In genomic region chr6:151036211-151036721, GRCh38 we compare ENCODE assay signal across 8 cellular contexts.
DNase-seq lines count a peak whose midpoint lies in the region; FAIRE-seq and TF ChIP-seq lines count a peak whose summit lies in the region.
"Not testable (repeated sequence)": the region's sequence is repeated elsewhere in the genome, so short reads cannot be mapped to it uniquely, and the experiment has no call there.

No MANE protein-coding gene starts in this region.

- peak overlapping the region; percentile 72 for H3K27ac Mint-ChIP-seq in nephron progenitor cell

- not testable (repeated sequence) for H3K4me3 Mint-ChIP-seq in nephron progenitor cell

- peak overlapping the region; percentile 95 for H3K9ac ChIP-seq in endothelial cell of umbilical vein (replicated peaks; ENCODE audit: extremely low read depth, insufficient read depth, low read length)

- peak; percentile 77 for DNase-seq in AG10803 (ENCODE audit: low read depth)
- peak in 1 of 3 donors; percentile 65 for DNase-seq in Peyer's patch
- DNase-seq in amniotic epithelial cell (ENCODE audit: low read depth) = peak; percentile 88
- peak; percentile 96 for DNase-seq in endothelial cell of umbilical vein (ENCODE audit: low read depth, low spot score)
- DNase-seq in right atrium auricular region (ENCODE audit: low spot score); nephron progenitor cell: not testable (repeated sequence)
- peak; percentile 90 for DNase-seq in stromal cell of bone marrow (ENCODE audit: low read depth)

- not testable (repeated sequence) for H2AFZ ChIP-seq in endothelial cell of umbilical vein (ENCODE audit: low read depth, low read length)

- H3K9me3 Mint-ChIP-seq in nephron progenitor cell = not testable (repeated sequence)

- not testable (repeated sequence) for TF ChIP-seq CTCF in AG10803 (conservative IDR thresholded peaks at IDR 0.05; ENCODE audit: low read length); HEK293 (tag by site-specific recombination; IDR thresholded peaks at IDR 0.05); Peyer's patch (IDR thresholded peaks at IDR 0.05); endothelial cell of umbilical vein (IDR thresholded peaks at IDR 0.05; ENCODE audit: extremely low read depth in 1 of 2, insufficient read depth in 1 of 2, low read depth in 1 of 2, low read length in 2 of 2); right atrium auricular region (IDR thresholded peaks at IDR 0.05); nephron progenitor cell (IDR thresholded peaks at IDR 0.05)

- POLR2A ChIA-PET in HEK293 (lab: Yijun Ruan, JAX) = not testable (repeated sequence)
- POLR2A ChIA-PET in endothelial cell of umbilical vein (lab: Charles Lee) = interaction anchor here (0.6 kb wide), 1 partner anchor 136 kb away, joined by 6 read pairs; no protein-coding TSS in a partner anchor

- H3K4me3 ChIP-seq in AG10803 (ENCODE audit: low read length); HEK293 (ENCODE audit: low read depth, low read length); Peyer's patch; endothelial cell of umbilical vein (replicated peaks in 1 of 3; ENCODE audit: insufficient read depth in 1 of 3, low read depth in 1 of 3, low read length in 3 of 3); right atrium auricular region: not testable (repeated sequence)

- not testable (repeated sequence) for H3K27ac ChIP-seq in HEK293 (ENCODE audit: extremely low read depth, low read depth, low read length)
- H3K27ac ChIP-seq in Peyer's patch (peak overlapping the region in 3 of 4 donors; percentile 63 to 93 (median 85)), endothelial cell of umbilical vein (ENCODE audit: insufficient read depth, low read depth, low read length) (peak overlapping the region; percentile 100), right atrium auricular region (peak overlapping the region; percentile 71 to 75)

- H3K36me3 Mint-ChIP-seq in nephron progenitor cell (ENCODE audit: low read depth) = peaks cover 76% of the 10 kb centered on the region

- dilution Hi-C loops in endothelial cell of umbilical vein (cut with MboI; ENCODE audit: extremely low pct_ligation_motif_present, low sequenced_read_pairs) = not testable (repeated sequence)

- not testable (repeated sequence) for H3K27me3 ChIP-seq in Peyer's patch; endothelial cell of umbilical vein (ENCODE audit: control insufficient read depth in 2 of 2, insufficient read depth in 2 of 2, low read length in 2 of 2); right atrium auricular region

- intact Hi-C loops in endothelial cell of umbilical vein (cut with micrococcal nuclease) = loop anchor here (1.0 to 2.0 kb wide), 6 partner anchors 24 to 417 kb away; partner anchors contain the start of gene RMND1

- CTCF ChIA-PET in HEK293 (lab: Yijun Ruan, JAX) = not testable (repeated sequence)
- CTCF ChIA-PET in endothelial cell of umbilical vein (lab: Charles Lee) = interaction anchor here (0.6 to 2.5 kb wide), 4 partner anchors 22 to 288 kb away, joined by 3 to 14 read pairs (median 8); no protein-coding TSS in a partner anchor

- not testable (repeated sequence) for BruUV-seq in endothelial cell of umbilical vein (replicated peaks; lab: Mats Ljungman, UMichigan)

- H3K9me3 ChIP-seq in HEK293 (ENCODE audit: control insufficient read depth, insufficient read depth, low read depth, low read length); Peyer's patch; endothelial cell of umbilical vein (replicated peaks; ENCODE audit: control insufficient read depth, insufficient read depth, low read length); right atrium auricular region: not testable (repeated sequence)

- not testable (repeated sequence) for H3K79me2 ChIP-seq in endothelial cell of umbilical vein (ENCODE audit: control insufficient read depth, insufficient read depth, low read length)

- not testable (repeated sequence) for H3K9me1 ChIP-seq in endothelial cell of umbilical vein (replicated peaks; ENCODE audit: control insufficient read depth, extremely low read depth, insufficient read depth, low read length)

- H3K4me1 Mint-ChIP-seq in nephron progenitor cell = peaks cover 72% of the 10 kb centered on the region

- not testable (repeated sequence) for H3K27me3 Mint-ChIP-seq in nephron progenitor cell (ENCODE audit: low read depth, poor library complexity)

- peaks cover 0 to 25% of the 10 kb centered on the region in 2 experiments; a peak in 2 of 3 replicates for H3K36me3 ChIP-seq in HEK293 (ENCODE audit: control insufficient read depth in 2 of 2, insufficient read depth in 1 of 2, low read length in 2 of 2)
- not testable (repeated sequence) for H3K36me3 ChIP-seq in Peyer's patch; endothelial cell of umbilical vein (ENCODE audit: control insufficient read depth in 2 of 2, extremely low read depth in 1 of 2, insufficient read depth in 2 of 2, low read length in 2 of 2); right atrium auricular region

- peak; percentile 95 for FAIRE-seq in endothelial cell of umbilical vein (lab: Jason Lieb, UNC)

- TF ChIP-seq POLR2A in Peyer's patch (IDR thresholded peaks at IDR 0.05) = peak; percentile 16 to 83
- TF ChIP-seq POLR2A in endothelial cell of umbilical vein (IDR thresholded peaks at IDR 0.05; ENCODE audit: low read depth, low read length) = not testable (repeated sequence)

- not testable (repeated sequence) for H4K20me1 ChIP-seq in endothelial cell of umbilical vein (replicated peaks; ENCODE audit: control insufficient read depth, extremely low read depth, insufficient read depth, low read length)

- H3K4me2 ChIP-seq in endothelial cell of umbilical vein (ENCODE audit: insufficient read depth, low read length) = peak overlapping the region; percentile 36

- not testable (repeated sequence) for H3K4me1 ChIP-seq in HEK293 (ENCODE audit: control insufficient read depth, insufficient read depth, low read length); Peyer's patch
- peaks cover 45% of the 10 kb centered on the region for H3K4me1 ChIP-seq in endothelial cell of umbilical vein (ENCODE audit: control insufficient read depth, extremely low read depth, insufficient read depth, low read length)
- peaks cover 0 to 20% of the 10 kb centered on the region in 2 donors for H3K4me1 ChIP-seq in right atrium auricular region

TF ChIP-seq in HEK293, 187 proteins besides CTCF, POLR2A, EP300 and RAD21:
- TF ChIP-seq ATF2 (tag by site-specific recombination; IDR thresholded peaks at IDR 0.05; ENCODE audit: low read depth) (peak; percentile 58), ZNF600 (tag by site-specific recombination; IDR thresholded peaks at IDR 0.05) (peak; percentile 33; the same call in 1 of the 2 replicates), ZNF629 (tag by site-specific recombination; IDR thresholded peaks at IDR 0.05) (peak; percentile 59; the same call in 1 of the 2 replicates)

TF ChIP-seq in endothelial cell of umbilical vein, 7 proteins besides CTCF, POLR2A, EP300 and RAD21:
- TF ChIP-seq FOS (IDR thresholded peaks at IDR 0.05; ENCODE audit: borderline replicate concordance, insufficient read depth, low read length) = peak; percentile 94
- peak; percentile 74 for TF ChIP-seq POLR2AphosphoS5 (IDR thresholded peaks at IDR 0.05; ENCODE audit: insufficient read depth, low read depth, low read length)
- peak; percentile 93 for TF ChIP-seq JUN (IDR thresholded peaks at IDR 0.05; ENCODE audit: borderline replicate concordance, insufficient read depth, insufficient read length, low read depth)
- TF ChIP-seq GATA2 (IDR thresholded peaks at IDR 0.05; ENCODE audit: insufficient read depth, insufficient read length, low read depth, low read length) = peak; percentile 43
